ENCODE assay signal across 1 cellular context in the genomic region with DNA sequence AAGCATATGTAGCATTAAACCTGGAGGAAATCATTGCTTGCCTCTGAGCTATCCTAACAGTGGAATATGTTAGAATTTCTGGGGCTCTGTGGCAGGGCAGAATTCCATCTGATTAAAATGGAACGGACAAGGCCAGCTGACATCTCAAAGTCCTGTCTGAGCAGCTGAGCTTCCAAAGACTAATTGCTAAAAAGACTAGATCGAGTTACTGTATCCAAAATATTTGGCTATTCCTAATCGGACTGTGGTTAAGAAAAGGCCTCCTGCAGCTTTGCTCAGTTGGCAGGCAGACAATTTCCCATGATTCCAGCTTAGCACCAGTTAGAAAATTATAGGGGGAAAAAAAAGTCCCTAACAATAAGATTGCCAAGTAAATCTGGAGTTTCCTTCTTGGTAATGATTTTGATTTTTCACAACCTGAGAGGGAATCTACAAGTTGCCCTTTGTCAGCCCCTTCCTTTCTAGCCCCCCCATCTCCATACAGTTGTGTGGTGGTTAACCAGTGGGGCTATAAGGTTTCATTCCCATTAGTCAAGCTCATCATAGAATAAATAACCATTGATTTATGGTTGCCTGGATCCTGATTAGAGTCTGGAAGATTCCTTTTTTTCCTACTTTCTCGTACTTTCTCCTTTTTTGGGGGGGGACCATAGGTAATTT.
TF ChIP-seq lines count a peak whose summit lies in the region.

No MANE protein-coding gene starts in this region.

TF ChIP-seq in endothelial cell of umbilical vein, 7 proteins besides CTCF, POLR2A, EP300 and RAD21:
- TF ChIP-seq EZH2 (IDR thresholded peaks at IDR 0.05; ENCODE audit: borderline replicate concordance, low read depth, low read length, severe bottlenecking) (no peak), POLR2AphosphoS5 (IDR thresholded peaks at IDR 0.05; ENCODE audit: insufficient read depth, low read depth, low read length) (no peak), MYC (IDR thresholded peaks at IDR 0.05; ENCODE audit: low read depth, low read length) (no peak), FOS (IDR thresholded peaks at IDR 0.05; ENCODE audit: borderline replicate concordance, insufficient read depth, low read length) (no peak), GATA2 (IDR thresholded peaks at IDR 0.05; ENCODE audit: insufficient read depth, insufficient read length, low read depth, low read length) (no peak), JUN (IDR thresholded peaks at IDR 0.05; ENCODE audit: borderline replicate concordance, insufficient read depth, insufficient read length, low read depth) (no peak)
- TF ChIP-seq, protein P1, sequence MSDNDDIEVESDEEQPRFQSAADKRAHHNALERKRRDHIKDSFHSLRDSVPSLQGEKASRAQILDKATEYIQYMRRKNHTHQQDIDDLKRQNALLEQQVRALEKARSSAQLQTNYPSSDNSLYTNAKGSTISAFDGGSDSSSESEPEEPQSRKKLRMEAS (IDR thresholded peaks at IDR 0.05; ENCODE audit: insufficient read depth, insufficient read length), result no peak
